Comparison of ENCODE assay signal across 25 cellular contexts in the genomic region with DNA sequence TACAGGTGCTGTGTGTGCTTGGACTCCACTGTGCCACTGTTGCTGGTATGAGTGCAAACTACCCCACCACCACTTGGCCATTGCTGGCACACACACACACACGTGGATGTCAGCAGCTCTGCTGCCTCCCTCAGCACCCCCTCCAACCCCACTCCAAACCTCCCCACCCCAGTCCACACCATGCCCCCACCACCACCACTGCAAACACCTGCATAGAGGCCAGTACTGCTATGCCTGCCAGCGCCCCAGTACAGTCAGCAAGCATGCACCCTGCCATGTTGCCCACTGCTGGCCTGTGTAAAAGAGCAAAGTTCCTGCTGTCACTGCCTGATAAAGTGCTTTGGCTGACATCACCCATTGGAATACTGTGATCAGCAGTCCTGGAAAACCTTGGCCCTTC.
DNase-seq lines count a peak whose midpoint lies in the region; ATAC-seq, FAIRE-seq and TF ChIP-seq lines count a peak whose summit lies in the region.
"Had no signal": no experiment of that assay in that cellular context is flagged by ENCODE, and none has a peak within 500 bp of the region (broad histone marks: within the 10 kb centered on the region; RNA-seq: fewer than 3 reads in every experiment).

No MANE protein-coding gene starts in this region.

- no peak for TF ChIP-seq CTCF in sigmoid colon (IDR thresholded peaks at IDR 0.05)
- TF ChIP-seq CTCF in upper lobe of right lung (IDR thresholded peaks at IDR 0.05): no peak

- 70 to 86% methylated on average over 2 of the region's 2 CpGs for WGBS in sigmoid colon, 2 donors

- TF ChIP-seq POLR2A in sigmoid colon (IDR thresholded peaks at IDR 0.05): no peak

- H3K4me3 ChIP-seq in sigmoid colon (no peak overlapping the region), upper lobe of right lung (no peak overlapping the region)
- H3K4me3 ChIP-seq: BLaER1 treated with 17β-estradiol and CSF1 and Interleukin-3, amounts not matched to agents 10 nM and 100 nM; GM12878; GM23338 had no signal

- no peak overlapping the region for H3K27ac Mint-ChIP-seq in activated naive CD8-positive, alpha-beta T cell treated with anti-CD3 and anti-CD28 coated beads, Interleukin-2, amount 50 U/mL, for 24 hours
- no peak overlapping the region for H3K27ac Mint-ChIP-seq in activated naive CD8-positive, alpha-beta T cell treated with anti-CD3 and anti-CD28 coated beads for 36 hours
- H3K27ac Mint-ChIP-seq: CD14-positive monocyte; CD4-positive, alpha-beta T cell; CD8-positive, alpha-beta memory T cell; GM23338 had no signal

- H3K27ac ChIP-seq in sigmoid colon: no peak overlapping the region
- H3K27ac ChIP-seq in upper lobe of right lung: no peak overlapping the region
- H3K27ac ChIP-seq: 22Rv1; BLaER1 treated with 17β-estradiol and CSF1 and Interleukin-3, amounts not matched to agents 10 nM and 100 nM had no signal

- FAIRE-seq in RCC 7860 (lab: Jason Lieb, UNC): no peak
- FAIRE-seq: A204.1, D721Med, GM12878, GM19239 had no signal

- H3K9me3 Mint-ChIP-seq in activated naive CD8-positive, alpha-beta T cell treated with anti-CD3 and anti-CD28 coated beads, Interleukin-2, amount 50 U/mL, for 24 hours: peaks cover 12% of the 10 kb centered on the region
- H3K9me3 Mint-ChIP-seq in activated naive CD8-positive, alpha-beta T cell treated with anti-CD3 and anti-CD28 coated beads for 36 hours: peaks cover 8% of the 10 kb centered on the region

- H3K36me3 ChIP-seq in sigmoid colon (no peaks in the 10 kb centered on the region), upper lobe of right lung (no peaks in the 10 kb centered on the region)
- H3K36me3 ChIP-seq: BE2C; BLaER1 treated with 17β-estradiol and CSF1 and Interleukin-3, amounts not matched to agents 10 nM and 100 nM had no signal

- H3K27me3 Mint-ChIP-seq in activated naive CD8-positive, alpha-beta T cell treated with anti-CD3 and anti-CD28 coated beads, Interleukin-2, amount 50 U/mL, for 24 hours: no peaks in the 10 kb centered on the region
- no peaks in the 10 kb centered on the region for H3K27me3 Mint-ChIP-seq in activated naive CD8-positive, alpha-beta T cell treated with anti-CD3 and anti-CD28 coated beads for 36 hours
- H3K27me3 Mint-ChIP-seq: CD4-positive, alpha-beta T cell; CD8-positive, alpha-beta memory T cell had no signal

- H3K4me1 ChIP-seq in sigmoid colon (no peaks in the 10 kb centered on the region), upper lobe of right lung (no peaks in the 10 kb centered on the region)
- H3K4me1 ChIP-seq: BE2C; BLaER1 treated with 17β-estradiol and CSF1 and Interleukin-3, amounts not matched to agents 10 nM and 100 nM had no signal

- no peak for DNase-seq in activated naive CD8-positive, alpha-beta T cell treated with anti-CD3 and anti-CD28 coated beads, Interleukin-2, amount 50 U/mL, for 24 hours
- DNase-seq in activated naive CD8-positive, alpha-beta T cell treated with anti-CD3 and anti-CD28 coated beads for 36 hours: no peak
- DNase-seq in sigmoid colon (peak; percentile 57), upper lobe of right lung (no peak), SKM-1 treated with dmso at 0.1 percent for 144 hours (lab: John Stamatoyannopoulos, UW; ENCODE audit: unreplicated experiment) (no peak), RCC 7860 (ENCODE audit: low spot score) (no peak), AG08396 (ENCODE audit: low spot score) (no peak)
- DNase-seq: AML-193; BE2C; CD4-positive, alpha-beta T cell; CD8-positive, alpha-beta memory T cell; DMS 273 treated with DMSO at 0.1 percent for 48 hours; DMS79; EL; GDM1; H9 had no signal

- H3K27me3 ChIP-seq in sigmoid colon (no peaks in the 10 kb centered on the region), upper lobe of right lung (no peaks in the 10 kb centered on the region)
- H3K27me3 ChIP-seq: BE2C; BLaER1 treated with 17β-estradiol and CSF1 and Interleukin-3, amounts not matched to agents 10 nM and 100 nM had no signal

- no peaks in the 10 kb centered on the region for H3K4me1 Mint-ChIP-seq in activated naive CD8-positive, alpha-beta T cell treated with anti-CD3 and anti-CD28 coated beads, Interleukin-2, amount 50 U/mL, for 24 hours
- H3K4me1 Mint-ChIP-seq in activated naive CD8-positive, alpha-beta T cell treated with anti-CD3 and anti-CD28 coated beads for 36 hours: no peaks in the 10 kb centered on the region
- H3K4me1 Mint-ChIP-seq: CD14-positive monocyte; CD8-positive, alpha-beta memory T cell had no signal

- intact Hi-C loops in sigmoid colon (cut with DNase I): no loop called here
- intact Hi-C loops in upper lobe of right lung (cut with DNase I): no loop called here

- H3K9me3 ChIP-seq in sigmoid colon (no peaks in the 10 kb centered on the region), upper lobe of right lung (no peaks in the 10 kb centered on the region)
- H3K9me3 ChIP-seq: BE2C; BLaER1 treated with 17β-estradiol and CSF1 and Interleukin-3, amounts not matched to agents 10 nM and 100 nM had no signal

- peak; percentile 46 for ATAC-seq in activated naive CD8-positive, alpha-beta T cell treated with anti-CD3 and anti-CD28 coated beads, Interleukin-2, amount 50 U/mL, for 24 hours
- peak; percentile 23 for ATAC-seq in upper lobe of right lung
- ATAC-seq: GM12878, GM23338, HCT116 had no signal

- H3K36me3 Mint-ChIP-seq in activated naive CD8-positive, alpha-beta T cell treated with anti-CD3 and anti-CD28 coated beads, Interleukin-2, amount 50 U/mL, for 24 hours (ENCODE audit: low read depth): no peaks in the 10 kb centered on the region
- H3K36me3 Mint-ChIP-seq in activated naive CD8-positive, alpha-beta T cell treated with anti-CD3 and anti-CD28 coated beads for 36 hours: no peaks in the 10 kb centered on the region
- H3K36me3 Mint-ChIP-seq: CD14-positive monocyte; CD8-positive, alpha-beta memory T cell had no signal

- TF ChIP-seq EP300 in sigmoid colon (IDR thresholded peaks at IDR 0.05): no peak

- H3K4me3 Mint-ChIP-seq in activated naive CD8-positive, alpha-beta T cell treated with anti-CD3 and anti-CD28 coated beads, Interleukin-2, amount 50 U/mL, for 24 hours: no peak overlapping the region
- no peak overlapping the region for H3K4me3 Mint-ChIP-seq in activated naive CD8-positive, alpha-beta T cell treated with anti-CD3 and anti-CD28 coated beads for 36 hours
- H3K4me3 Mint-ChIP-seq: CD14-positive monocyte; CD4-positive, alpha-beta T cell; CD8-positive, alpha-beta memory T cell; GM23338; H9 had no signal
